Comparison of ENCODE assay signal across 8 cellular contexts in genomic region chrX:150365051-150365952, GRCh38. TPM values are rescaled to one million over a fixed set of nuclear protein-coding genes. Genes with fewer than 3 reads are reported as not detected.
DNase-seq lines count a peak whose midpoint lies in the region; ATAC-seq and TF ChIP-seq lines count a peak whose summit lies in the region.

No MANE protein-coding gene starts in this region.

- POLR2A ChIA-PET in naive thymus-derived CD4-positive, alpha-beta T cell (lab: Charles Lee), result no interaction called here

- no peaks in the 10 kb centered on the region for H3K36me3 ChIP-seq in NT2/D1 (ENCODE audit: insufficient read depth, insufficient read length, low read length)
- H3K36me3 ChIP-seq in naive thymus-derived CD4-positive, alpha-beta T cell (ENCODE audit: control insufficient read depth in 2 of 3, insufficient read depth in 3 of 3, low read length in 3 of 3), result no peaks in the 10 kb centered on the region
- H3K36me3 ChIP-seq in thoracic aorta, result no peaks in the 10 kb centered on the region

- H3K27ac Mint-ChIP-seq in activated T-helper 17 cell treated with anti-CD3 and anti-CD28 coated beads, Interleukin-2, amount 50 U/mL, for 72 hours, result peak overlapping the region; percentile 54
- H3K27ac Mint-ChIP-seq in naive thymus-derived CD4-positive, alpha-beta T cell, result peak overlapping the region in 4 of 9 donors; percentile 11 to 80 (median 42)

- intact Hi-C loops in naive thymus-derived CD4-positive, alpha-beta T cell (cut with micrococcal nuclease), result loop anchor here (1.0 to 10.0 kb wide), 8 partner anchors 114 to 861 kb away; partner anchors contain the start of genes EOLA1 (in 1 of the 2), EOLA2 (in 1 of the 2), HSFX3 (in 1 of the 2) and IDS (in 1 of the 2)

- CTCF ChIA-PET in naive thymus-derived CD4-positive, alpha-beta T cell (lab: Charles Lee), result interaction anchor here (1.1 kb wide), 1 partner anchor 113 kb away, joined by 3 read pairs; no protein-coding TSS in a partner anchor

- H3K9ac ChIP-seq in NT2/D1 (ENCODE audit: insufficient read length, low read depth), result no peak overlapping the region

- DNase-seq in SKM-1 treated with dmso at 0.1 percent for 144 hours (lab: John Stamatoyannopoulos, UW; ENCODE audit: unreplicated experiment) (peak; percentile 37), SKM-1 (lab: John Stamatoyannopoulos, UW; ENCODE audit: unreplicated experiment) (no peak), NT2/D1 (ENCODE audit: low read depth, low spot score) (no peak), fibroblast of the aortic adventitia (ENCODE audit: low read depth) (peak; percentile 48), thoracic aorta (ENCODE audit: low spot score) (no peak), NCI-H146 treated with DMSO at 0.1 percent for 48 hours (lab: John Stamatoyannopoulos, UW; ENCODE audit: unreplicated experiment) (no peak)
- DNase-seq in naive thymus-derived CD4-positive, alpha-beta T cell, result peak in 8 of 9 donors; percentile 19 to 79 (median 46)

- no peaks in the 10 kb centered on the region for H3K9me3 Mint-ChIP-seq in activated T-helper 17 cell treated with anti-CD3 and anti-CD28 coated beads, Interleukin-2, amount 50 U/mL, for 72 hours
- no peaks in the 10 kb centered on the region for H3K9me3 Mint-ChIP-seq in naive thymus-derived CD4-positive, alpha-beta T cell

- no peak overlapping the region for H3K27ac ChIP-seq in naive thymus-derived CD4-positive, alpha-beta T cell (ENCODE audit: low read depth, low read length)
- H3K27ac ChIP-seq in thoracic aorta, result peak overlapping the region; percentile 78 to 85

- H3K9me3 ChIP-seq in NT2/D1 (ENCODE audit: insufficient read depth, low read length) (no peaks in the 10 kb centered on the region), thoracic aorta (no peaks in the 10 kb centered on the region)
- no peaks in the 10 kb centered on the region for H3K9me3 ChIP-seq in naive thymus-derived CD4-positive, alpha-beta T cell (ENCODE audit: control insufficient read depth in 2 of 3, low read length in 3 of 3)

- H3K4me3 ChIP-seq in NT2/D1 (ENCODE audit: insufficient read length, low read depth) (peak overlapping the region; percentile 28), fibroblast of the aortic adventitia (ENCODE audit: low read depth, low read length) (peak overlapping the region; percentile 70), thoracic aorta (peak overlapping the region; percentile 84)
- H3K4me3 ChIP-seq in naive thymus-derived CD4-positive, alpha-beta T cell (ENCODE audit: low read length), result peak overlapping the region; percentile 50

- H3K4me1 ChIP-seq in NT2/D1 (ENCODE audit: insufficient read depth, insufficient read length) (peaks cover 2% of the 10 kb centered on the region), thoracic aorta (ENCODE audit: control insufficient read depth in 1 of 2, low read depth in 2 of 2) (peaks cover 4 to 6% of the 10 kb centered on the region in 2 donors)
- peaks cover 0 to 11% of the 10 kb centered on the region in 2 donors for H3K4me1 ChIP-seq in naive thymus-derived CD4-positive, alpha-beta T cell (ENCODE audit: control insufficient read depth in 2 of 2, insufficient read depth in 2 of 2, low read length in 2 of 2)

- no peaks in the 10 kb centered on the region for H3K36me3 Mint-ChIP-seq in activated T-helper 17 cell treated with anti-CD3 and anti-CD28 coated beads, Interleukin-2, amount 50 U/mL, for 72 hours (ENCODE audit: low read depth)
- peaks cover 0 to 5% (median 0%) of the 10 kb centered on the region in 5 donors for H3K36me3 Mint-ChIP-seq in naive thymus-derived CD4-positive, alpha-beta T cell

- no peaks in the 10 kb centered on the region for H3K4me1 Mint-ChIP-seq in activated T-helper 17 cell treated with anti-CD3 and anti-CD28 coated beads, Interleukin-2, amount 50 U/mL, for 72 hours
- H3K4me1 Mint-ChIP-seq in naive thymus-derived CD4-positive, alpha-beta T cell, result peaks cover 0 to 33% (median 19%) of the 10 kb centered on the region in 7 donors

- H3K4me3 Mint-ChIP-seq in activated T-helper 17 cell treated with anti-CD3 and anti-CD28 coated beads, Interleukin-2, amount 50 U/mL, for 72 hours, result peak overlapping the region; percentile 81
- peak overlapping the region; percentile 81 to 96 (median 87) for H3K4me3 Mint-ChIP-seq in naive thymus-derived CD4-positive, alpha-beta T cell

- peak; percentile 50 for TF ChIP-seq CTCF in fibroblast of the aortic adventitia (IDR thresholded peaks at IDR 0.05; ENCODE audit: insufficient read depth, low read length)
- peak; percentile 61 for TF ChIP-seq CTCF in thoracic aorta (IDR thresholded peaks at IDR 0.05)

- H3K27me3 ChIP-seq in NT2/D1 (ENCODE audit: insufficient read depth, insufficient read length), result peaks cover 57% of the 10 kb centered on the region
- peaks cover 0 to 5% of the 10 kb centered on the region in 2 donors for H3K27me3 ChIP-seq in naive thymus-derived CD4-positive, alpha-beta T cell (ENCODE audit: control insufficient read depth in 2 of 2, insufficient read depth in 2 of 2, low read length in 2 of 2)
- no peaks in the 10 kb centered on the region for H3K27me3 ChIP-seq in thoracic aorta (replicated peaks; ENCODE audit: insufficient read depth)

- no peaks in the 10 kb centered on the region for H3K27me3 Mint-ChIP-seq in activated T-helper 17 cell treated with anti-CD3 and anti-CD28 coated beads, Interleukin-2, amount 50 U/mL, for 72 hours
- H3K27me3 Mint-ChIP-seq in naive thymus-derived CD4-positive, alpha-beta T cell, result peaks cover 0 to 23% (median 9%) of the 10 kb centered on the region in 5 donors

- ATAC-seq in activated T-helper 17 cell treated with anti-CD3 and anti-CD28 coated beads, Interleukin-2, amount 50 U/mL, for 72 hours (replicated peaks), result peak; percentile 32
- peak; percentile 61 for ATAC-seq in naive thymus-derived CD4-positive, alpha-beta T cell
- ATAC-seq in thoracic aorta (ENCODE audit: insufficient number of reproducible peaks, low FRiP score, low read depth), result no peak

RNA-seq across cellular contexts. Expression of gene MAMLD1, which starts 2.2 kb away (rescaled TPM):
- 1 to 10 TPM; 1.9 to 2.1 TPM for total RNA-seq in activated T-helper 17 cell treated with anti-CD3 and anti-CD28 coated beads, Interleukin-2, amount 50 U/mL, for 72 hours
- 0.49 and 1.9 TPM in 2 replicates for total RNA-seq in fibroblast of the aortic adventitia (ENCODE audit: low replicate concordance)
- total RNA-seq in naive thymus-derived CD4-positive, alpha-beta T cell, result 1 to 10 TPM in 2 of 5 experiments, under 1 TPM in 3; 0.14 to 8.9 (median 0.46) TPM
- polyA plus RNA-seq in naive thymus-derived CD4-positive, alpha-beta T cell, result under 1 TPM in 1 of 2 donors, not detected in 1; 0.13 TPM
- 1 to 10 TPM; 7.9 to 8.3 TPM for total RNA-seq in thoracic aorta

Comparison
In these comparisons a context has a peak if more than half of its experiments do, and no peak if none do; other contexts are left out.
1. DNase-seq: peak in SKM-1 treated with dmso at 0.1 percent for 144 hours (single experiment), fibroblast of the aortic adventitia (single experiment) and naive thymus-derived CD4-positive, alpha-beta T cell (8 of 9); none in SKM-1 (single experiment), NT2/D1 (single experiment), thoracic aorta (single experiment) and NCI-H146 treated with DMSO at 0.1 percent for 48 hours (single experiment).
2. H3K4me3 ChIP-seq: peak in every context shown above with its lines; median percentile 84 in thoracic aorta; 70 in fibroblast of the aortic adventitia; 50 in naive thymus-derived CD4-positive, alpha-beta T cell; 28 in NT2/D1.